15 cellular contexts compared by ENCODE assay signal in the genomic region with DNA sequence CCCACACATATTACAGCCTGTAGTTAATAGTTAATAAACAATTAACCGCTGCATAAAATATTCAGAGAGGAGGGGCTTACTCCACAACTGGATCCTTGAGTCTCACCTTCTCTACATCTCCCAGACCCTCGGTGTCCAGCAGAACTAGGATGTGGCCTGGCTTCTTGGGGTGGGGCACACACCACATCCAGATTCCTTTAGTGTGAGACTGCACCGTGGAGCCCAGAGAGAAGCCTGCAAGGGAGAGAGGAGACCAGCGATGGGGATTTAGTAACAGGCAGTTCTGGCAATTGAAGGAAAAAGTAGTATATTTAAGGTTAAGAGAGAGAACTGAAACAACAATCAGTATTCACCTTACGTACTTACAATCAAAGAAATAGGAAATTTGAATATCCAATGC.
"Had no signal": no experiment of that assay in that cellular context is flagged by ENCODE, and none has a peak within 500 bp of the region (broad histone marks: within the 10 kb centered on the region; RNA-seq: fewer than 3 reads in every experiment).

No MANE protein-coding gene starts in this region.

- H3K36me3 ChIP-seq: gastrocnemius medialis, uterus, WERI-Rb-1 had no signal

- H3K4me2 ChIP-seq: hepatocyte had no signal

- H3K27ac ChIP-seq: brain microvascular endothelial cell, epithelial cell of prostate, gastrocnemius medialis, hepatocyte, parathyroid adenoma, uterus, WERI-Rb-1 had no signal

- H3K79me2 ChIP-seq: hepatocyte, parathyroid adenoma had no signal

- H3K27me3 ChIP-seq: brain microvascular endothelial cell, gastrocnemius medialis, hepatocyte, uterus had no signal

- H2AFZ ChIP-seq: hepatocyte, parathyroid adenoma had no signal

- DNase-seq: activated CD4-positive, alpha-beta T cell treated with anti-CD3 and anti-CD28 coated beads for 4 hours; activated gamma-delta T cell; activated T-cell treated with anti-CD3 and anti-CD28 coated beads, Interleukin-2, amount 50 U/mL, for 1 hour; amniotic stem cell; brain microvascular endothelial cell; effector memory CD4-positive, alpha-beta T cell; gastrocnemius medialis; retina; stimulated activated CD4-positive, alpha-beta T cell treated with anti-CD3 and anti-CD28 coated beads, Interleukin-15, amount 100 ng/mL, for 24 hours; stimulated activated CD4-positive, alpha-beta T cell treated with anti-CD3 and anti-CD28 coated beads, Interleukin-4, amount 100 ng/mL, for 24 hours; uterus; WERI-Rb-1 had no signal

- ATAC-seq: gastrocnemius medialis had no signal

- H3K9me3 ChIP-seq: gastrocnemius medialis, uterus had no signal

- H3K4me3 ChIP-seq: gastrocnemius medialis, hepatocyte, uterus had no signal

- H3K9ac ChIP-seq: parathyroid adenoma had no signal
